ENCODE assay signal across 14 cellular contexts in genomic region chr3:50138266-50139230, GRCh38. TPM values are rescaled to one million over a fixed set of nuclear protein-coding genes. Genes with fewer than 3 reads are reported as not detected.
DNase-seq lines count a peak whose midpoint lies in the region; ATAC-seq and TF ChIP-seq lines count a peak whose summit lies in the region.
"Had no signal": no experiment of that assay in that cellular context is flagged by ENCODE, and none has a peak within 500 bp of the region (broad histone marks: within the 10 kb centered on the region; RNA-seq: fewer than 3 reads in every experiment).

No MANE protein-coding gene starts in this region.

- no peaks in the 10 kb centered on the region for H3K9me3 Mint-ChIP-seq in HFFc6
- no peaks in the 10 kb centered on the region for H3K9me3 Mint-ChIP-seq in natural killer cell treated with Interleukin-12 subunit alpha and Interleukin-12 subunit beta and Interleukin-15 and Interleukin-18, amount 100 ng/mL, for 72 hours

- peak; percentile 44 for ATAC-seq in RWPE2 (ENCODE audit: low read depth)
- no peak for ATAC-seq in natural killer cell treated with Interleukin-12 subunit alpha and Interleukin-12 subunit beta and Interleukin-15 and Interleukin-18, amount 100 ng/mL, for 72 hours
- ATAC-seq: left cardiac atrium had no signal

- peaks cover 23% of the 10 kb centered on the region for H3K4me1 ChIP-seq in RWPE2 (ENCODE audit: insufficient read depth, poor library complexity, severe bottlenecking)
- peaks cover 13% of the 10 kb centered on the region for H3K4me1 ChIP-seq in iPS-15b (ENCODE audit: control insufficient read depth, insufficient read depth, low read length)

- H3K36me3 ChIP-seq in RWPE2 (ENCODE audit: low read depth): no peaks in the 10 kb centered on the region
- H3K36me3 ChIP-seq in iPS-15b (ENCODE audit: control insufficient read depth, insufficient read depth, low read length): no peaks in the 10 kb centered on the region
- H3K36me3 ChIP-seq in brain microvascular endothelial cell (replicated peaks): no peaks in the 10 kb centered on the region

- H3K4me1 Mint-ChIP-seq in HFFc6 (ENCODE audit: low read depth): peaks cover 14% of the 10 kb centered on the region
- peaks cover 0 to 9% of the 10 kb centered on the region in 2 donors for H3K4me1 Mint-ChIP-seq in natural killer cell treated with Interleukin-12 subunit alpha and Interleukin-12 subunit beta and Interleukin-15 and Interleukin-18, amount 100 ng/mL, for 72 hours (ENCODE audit: low read depth in 2 of 2)

- in situ Hi-C loops in brain microvascular endothelial cell (cut with HindIII; ENCODE audit: low pct_ligation_motif_present, low sequenced_read_pairs): no loop called here

- POLR2A ChIA-PET in HEK293T (lab: Yijun Ruan, JAX): interaction anchor here (1.0 to 1.3 kb wide), 3 partner anchors 10 to 199 kb away, joined by 3 to 4 read pairs (median 3); no protein-coding TSS in a partner anchor

- no peaks in the 10 kb centered on the region for H3K9me3 ChIP-seq in RWPE2 (ENCODE audit: severe bottlenecking)
- no peaks in the 10 kb centered on the region for H3K9me3 ChIP-seq in iPS-15b (ENCODE audit: control insufficient read depth, insufficient read depth, low read length)

- peak; percentile 80 for DNase-seq in D341Med (ENCODE audit: low spot score)
- no peak for DNase-seq in HFFc6
- no peak for DNase-seq in RWPE2 (ENCODE audit: low spot score)
- no peak for DNase-seq in natural killer cell treated with Interleukin-12 subunit alpha and Interleukin-12 subunit beta and Interleukin-15 and Interleukin-18, amount 100 ng/mL, for 72 hours (ENCODE audit: low spot score)
- no peak for DNase-seq in brain microvascular endothelial cell
- no peak for DNase-seq in HEK293T (ENCODE audit: extremely low spot score)
- no peak for DNase-seq in germinal center (ENCODE audit: low spot score)
- DNase-seq: activated CD8-positive, alpha-beta memory T cell treated with anti-CD3 and anti-CD28 coated beads, Interleukin-2, amount 50 U/mL, for 48 hours; effector memory CD4-positive, alpha-beta T cell; left cardiac atrium; SHP77; stimulated activated naive CD4-positive, alpha-beta T cell had no signal

- H3K27ac ChIP-seq in RWPE2 (ENCODE audit: poor library complexity, severe bottlenecking) (peak overlapping the region; percentile 73), brain microvascular endothelial cell (no peak overlapping the region)

- H3K36me3 Mint-ChIP-seq in HFFc6 (ENCODE audit: low read depth): no peaks in the 10 kb centered on the region
- no peaks in the 10 kb centered on the region for H3K36me3 Mint-ChIP-seq in natural killer cell treated with Interleukin-12 subunit alpha and Interleukin-12 subunit beta and Interleukin-15 and Interleukin-18, amount 100 ng/mL, for 72 hours

- H3K27me3 Mint-ChIP-seq in HFFc6 (ENCODE audit: insufficient read depth): peaks cover 13% of the 10 kb centered on the region
- H3K27me3 Mint-ChIP-seq in natural killer cell treated with Interleukin-12 subunit alpha and Interleukin-12 subunit beta and Interleukin-15 and Interleukin-18, amount 100 ng/mL, for 72 hours: peaks cover 0 to 3% of the 10 kb centered on the region in 2 donors

- H3K4me3 Mint-ChIP-seq in HFFc6: peak overlapping the region; percentile 53
- no peak overlapping the region for H3K4me3 Mint-ChIP-seq in natural killer cell treated with Interleukin-12 subunit alpha and Interleukin-12 subunit beta and Interleukin-15 and Interleukin-18, amount 100 ng/mL, for 72 hours

- H3K9ac ChIP-seq in iPS-15b (ENCODE audit: low read depth, low read length): peak overlapping the region; percentile 16

- CTCF ChIA-PET in HEK293T (lab: Yijun Ruan, JAX): interaction anchor here (0.9 to 1.0 kb wide), 3 partner anchors 11 to 17 kb away, joined by 3 read pairs; no protein-coding TSS in a partner anchor

- H3K27ac Mint-ChIP-seq in HFFc6: peak overlapping the region; percentile 63
- no peak overlapping the region for H3K27ac Mint-ChIP-seq in natural killer cell treated with Interleukin-12 subunit alpha and Interleukin-12 subunit beta and Interleukin-15 and Interleukin-18, amount 100 ng/mL, for 72 hours

- H3K4me3 ChIP-seq in RWPE2 (ENCODE audit: severe bottlenecking) (no peak overlapping the region), iPS-15b (ENCODE audit: low read depth, low read length) (peak overlapping the region; percentile 23), brain microvascular endothelial cell (ENCODE audit: low read depth, low read length) (no peak overlapping the region)
- H3K4me3 ChIP-seq: skin epidermis had no signal

- H3K27me3 ChIP-seq in RWPE2 (ENCODE audit: insufficient read depth, poor library complexity, severe bottlenecking) (no peaks in the 10 kb centered on the region), iPS-15b (ENCODE audit: control insufficient read depth, insufficient read depth, low read length) (no peaks in the 10 kb centered on the region), brain microvascular endothelial cell (replicated peaks) (no peaks in the 10 kb centered on the region)

- TF ChIP-seq CTCF in HFFc6 (IDR thresholded peaks at IDR 0.05): no peak
- no peak for TF ChIP-seq CTCF in RWPE2 (IDR thresholded peaks at IDR 0.05; ENCODE audit: poor library complexity, severe bottlenecking)
- no peak for TF ChIP-seq CTCF in brain microvascular endothelial cell (IDR thresholded peaks at IDR 0.05; ENCODE audit: low read depth, low read length, missing control alignments)

TF ChIP-seq in HEK293T, 16 proteins besides CTCF, POLR2A, EP300 and RAD21:
- TF ChIP-seq PKNOX1 (IDR thresholded peaks at IDR 0.05): no peak
- TF ChIP-seq LEF1 (IDR thresholded peaks at IDR 0.05; ENCODE audit: borderline replicate concordance): no peak
- no peak for TF ChIP-seq FOXM1 (IDR thresholded peaks at IDR 0.05; ENCODE audit: borderline replicate concordance)
- no peak for TF ChIP-seq BHLHE40 (IDR thresholded peaks at IDR 0.05; ENCODE audit: borderline replicate concordance)
- no peak for TF ChIP-seq NFRKB (IDR thresholded peaks at IDR 0.05)
- TF ChIP-seq ELF4 (IDR thresholded peaks at IDR 0.05): no peak
- TF ChIP-seq FOXA1 (IDR thresholded peaks at IDR 0.05): no peak
- no peak for TF ChIP-seq SUZ12 (IDR thresholded peaks at IDR 0.05)

RNA-seq across cellular contexts. Expression of gene SEMA3F, which starts 16.6 kb away (rescaled TPM):
- total RNA-seq in HFFc6 (2021; fragmentation: NEBNext Ultra II Directional; extraction: Animal tissue kit (Norgen Biotek cat#: 25700)): 10 to 100 TPM; 20.5 to 35.6 (median 22.8) TPM
- total RNA-seq in natural killer cell treated with Interleukin-12 subunit alpha and Interleukin-12 subunit beta and Interleukin-15 and Interleukin-18, amount 100 ng/mL, for 72 hours: under 1 TPM; 0.12 to 0.81 TPM

RNA-seq across cellular contexts. Expression of gene RBM5, which starts 49.8 kb away (rescaled TPM):
- 10 to 100 TPM; 69.3 to 83.8 (median 78.5) TPM for total RNA-seq in HFFc6 (2021; fragmentation: NEBNext Ultra II Directional; extraction: Animal tissue kit (Norgen Biotek cat#: 25700))
- 100 to 1,000 TPM; 198 to 270 TPM for total RNA-seq in natural killer cell treated with Interleukin-12 subunit alpha and Interleukin-12 subunit beta and Interleukin-15 and Interleukin-18, amount 100 ng/mL, for 72 hours

RNA-seq across cellular contexts. Expression of gene GNAT1, which starts 52.9 kb away (rescaled TPM):
- total RNA-seq in HFFc6 (2021; fragmentation: NEBNext Ultra II Directional; extraction: Animal tissue kit (Norgen Biotek cat#: 25700)): not detected
- total RNA-seq in natural killer cell treated with Interleukin-12 subunit alpha and Interleukin-12 subunit beta and Interleukin-15 and Interleukin-18, amount 100 ng/mL, for 72 hours: not detected
- total RNA-seq: left cardiac atrium had no signal

Comparison
In these comparisons a context has a peak if more than half of its experiments do, and no peak if none do; other contexts are left out.
1. RNA of gene SEMA3F, which starts 16.6 kb away (total RNA-seq): 20.5 to 35.6 TPM in HFFc6; 0.12 to 0.81 TPM in natural killer cell treated with Interleukin-12 subunit alpha and Interleukin-12 subunit beta and Interleukin-15 and Interleukin-18, amount 100 ng/mL, for 72 hours; every median in the first group is over 10 times any median in the second.